7 cellular contexts compared by ENCODE assay signal in the genomic region with DNA sequence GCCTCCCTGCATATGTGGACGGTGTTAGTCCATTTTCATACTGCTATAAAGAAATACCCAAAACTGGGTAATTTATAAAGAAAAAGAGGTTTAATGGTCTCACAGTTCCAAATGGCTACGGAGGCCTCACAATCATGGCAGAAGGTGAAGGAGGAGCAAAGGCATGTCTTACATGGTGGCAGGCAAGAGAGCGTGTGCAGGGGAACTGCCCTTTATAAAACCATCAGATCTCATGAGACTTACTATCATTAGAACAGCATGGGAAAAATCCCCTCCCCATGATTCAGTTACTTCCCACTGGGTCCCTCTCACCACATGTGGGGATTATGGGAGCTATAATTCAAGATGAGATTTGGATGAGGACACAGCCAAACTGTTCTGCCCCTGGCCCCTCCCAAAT. TPM values are rescaled to one million over a fixed set of nuclear protein-coding genes. Genes with fewer than 3 reads are reported as not detected.
DNase-seq lines count a peak whose midpoint lies in the region; TF ChIP-seq lines count a peak whose summit lies in the region.
"Not testable (repeated sequence)": the region's sequence is repeated elsewhere in the genome, so short reads cannot be mapped to it uniquely, and the experiment has no call there.

No MANE protein-coding gene starts in this region.

- DNase-seq in MM.1S; activated CD4-positive, alpha-beta T cell treated with anti-CD3 and anti-CD28 coated beads, Interleukin-2, amount 10 ng/mL, durations not matched to agents 7 days and 5 days; astrocyte of the spinal cord (ENCODE audit: low read depth, low spot score); fibroblast of lung (ENCODE audit: low read depth in 2 of 2): not testable (repeated sequence)

- not testable (repeated sequence) for H3K9me2 ChIP-seq in MM.1S (replicated peaks; ENCODE audit: insufficient read depth, low read length)

- not testable (repeated sequence) for H3K27me3 Mint-ChIP-seq in activated CD4-positive, alpha-beta T cell treated with anti-CD3 and anti-CD28 coated beads, Interleukin-2, amount 10 ng/mL, durations not matched to agents 7 days and 5 days

- TF ChIP-seq CTCF in MM.1S (IDR thresholded peaks at IDR 0.05; ENCODE audit: low read length); astrocyte of the spinal cord (IDR thresholded peaks at IDR 0.05; ENCODE audit: low read depth, low read length); fibroblast of lung (conservative IDR thresholded peaks at IDR 0.05 in 1 of 2, IDR thresholded peaks at IDR 0.05 in 1 of 2; ENCODE audit: low read depth in 1 of 2, low read length in 2 of 2): not testable (repeated sequence)

- POLR2A ChIA-PET in activated CD4-positive, alpha-beta T cell treated with anti-CD3 and anti-CD28 coated beads, Interleukin-2, amount 10 ng/mL, durations not matched to agents 7 days and 5 days (lab: Charles Lee) = not testable (repeated sequence)

- peak overlapping the region; percentile 98 for H3K4me3 Mint-ChIP-seq in activated CD4-positive, alpha-beta T cell treated with anti-CD3 and anti-CD28 coated beads, Interleukin-2, amount 10 ng/mL, durations not matched to agents 7 days and 5 days

- peak overlapping the region; percentile 80; the same call in 1 of the 2 replicates for H3K9ac ChIP-seq in ES-I3 (ENCODE audit: low read depth, low read length)
- peak overlapping the region; percentile 78; the same call in 1 of the 2 replicates for H3K9ac ChIP-seq in MM.1S (ENCODE audit: low read length)
- H3K9ac ChIP-seq in fibroblast of lung (ENCODE audit: insufficient read depth, low read length) = not testable (repeated sequence)
- H3K9ac ChIP-seq in skeletal muscle satellite cell (ENCODE audit: low read depth, low read length) = peak overlapping the region; percentile 90

- H3K27ac ChIP-seq in MM.1S (ENCODE audit: low read length); fibroblast of lung (ENCODE audit: insufficient read depth, low read length); muscle layer of duodenum (ENCODE audit: low read length): not testable (repeated sequence)

- not testable (repeated sequence) for H3K9me3 Mint-ChIP-seq in activated CD4-positive, alpha-beta T cell treated with anti-CD3 and anti-CD28 coated beads, Interleukin-2, amount 10 ng/mL, durations not matched to agents 7 days and 5 days

- H3K27ac Mint-ChIP-seq in activated CD4-positive, alpha-beta T cell treated with anti-CD3 and anti-CD28 coated beads, Interleukin-2, amount 10 ng/mL, durations not matched to agents 7 days and 5 days = peak overlapping the region; percentile 98

- not testable (repeated sequence) for H3F3A ChIP-seq in MM.1S (ENCODE audit: insufficient read depth, low read length)

- H3K4me3 ChIP-seq in MM.1S (ENCODE audit: low read length) (peak overlapping the region; percentile 89; the same call in 1 of the 2 replicates), astrocyte of the spinal cord (ENCODE audit: low read depth, low read length) (peak overlapping the region; percentile 84), fibroblast of lung (replicated peaks in 1 of 4; ENCODE audit: control extremely low read depth in 1 of 4, insufficient read depth in 1 of 4, low read depth in 3 of 4, low read length in 4 of 4) (peak overlapping the region in 2 of 4 experiments; percentile 73 to 99), muscle layer of duodenum (ENCODE audit: low read depth in 1 of 2, low read length in 2 of 2) (peak overlapping the region; percentile 93 to 100), skeletal muscle satellite cell (ENCODE audit: low read length) (peak overlapping the region; percentile 89)

- H3K79me2 ChIP-seq in MM.1S (ENCODE audit: low read length) = peaks cover 14% of the 10 kb centered on the region
- H3K79me2 ChIP-seq in fibroblast of lung (ENCODE audit: control insufficient read depth, insufficient read depth, low read length) = not testable (repeated sequence)

- H2AFZ ChIP-seq in MM.1S (ENCODE audit: low read length) = peak overlapping the region; percentile 53
- not testable (repeated sequence) for H2AFZ ChIP-seq in fibroblast of lung (ENCODE audit: low read length)

- H3K9me3 ChIP-seq in ES-I3 (ENCODE audit: control insufficient read depth, insufficient read depth, low read length); MM.1S (replicated peaks; ENCODE audit: insufficient read depth, low read length); fibroblast of lung (ENCODE audit: control insufficient read depth, insufficient read depth, low read depth, low read length); muscle layer of duodenum (ENCODE audit: control insufficient read depth in 1 of 2, low read length in 2 of 2); skeletal muscle satellite cell (replicated peaks; ENCODE audit: low read length): not testable (repeated sequence)

- not testable (repeated sequence) for H3K36me3 ChIP-seq in ES-I3 (ENCODE audit: insufficient read depth, low read length); MM.1S (replicated peaks; ENCODE audit: insufficient read depth, low read length); fibroblast of lung (ENCODE audit: control insufficient read depth, insufficient read depth, low read length)
- H3K36me3 ChIP-seq in muscle layer of duodenum (ENCODE audit: control insufficient read depth in 1 of 2, insufficient read depth in 2 of 2, low read length in 2 of 2) (peaks cover 16 to 18% of the 10 kb centered on the region in 2 donors), skeletal muscle satellite cell (ENCODE audit: insufficient read depth, low read length) (peaks cover 10% of the 10 kb centered on the region)

- in situ Hi-C loops in astrocyte of the spinal cord (cut with HindIII; ENCODE audit: low sequenced_read_pairs) = not testable (repeated sequence)

- CTCF ChIA-PET in activated CD4-positive, alpha-beta T cell treated with anti-CD3 and anti-CD28 coated beads, Interleukin-2, amount 10 ng/mL, durations not matched to agents 7 days and 5 days (lab: Charles Lee) = interaction anchor here (0.6 to 0.7 kb wide), 2 partner anchors 653 to 969 kb away, joined by 3 read pairs; no protein-coding TSS in a partner anchor

- not testable (repeated sequence) for H3K4me1 ChIP-seq in ES-I3 (ENCODE audit: insufficient read depth, low read length); MM.1S (ENCODE audit: low read length); fibroblast of lung (ENCODE audit: control insufficient read depth, extremely low read depth, insufficient read depth, low read length)
- H3K4me1 ChIP-seq in muscle layer of duodenum (ENCODE audit: control insufficient read depth in 1 of 2, insufficient read depth in 2 of 2, low read length in 2 of 2) (peaks cover 15 to 16% of the 10 kb centered on the region in 2 donors), skeletal muscle satellite cell (ENCODE audit: control insufficient read depth, insufficient read depth, low read length) (peaks cover 11% of the 10 kb centered on the region)

- not testable (repeated sequence) for H3K27me3 ChIP-seq in MM.1S (replicated peaks; ENCODE audit: insufficient read depth, low read length); fibroblast of lung (ENCODE audit: control insufficient read depth, insufficient read depth, low read length); muscle layer of duodenum (ENCODE audit: low read depth, low read length); skeletal muscle satellite cell (ENCODE audit: control insufficient read depth, insufficient read depth, low read length)

- peaks cover 36% of the 10 kb centered on the region for H3K36me3 Mint-ChIP-seq in activated CD4-positive, alpha-beta T cell treated with anti-CD3 and anti-CD28 coated beads, Interleukin-2, amount 10 ng/mL, durations not matched to agents 7 days and 5 days (ENCODE audit: low read depth)

- H3K4me2 ChIP-seq in MM.1S (ENCODE audit: low read depth, low read length) (peak overlapping the region; percentile 82), fibroblast of lung (ENCODE audit: extremely low read depth, insufficient read depth, low read length) (peak overlapping the region; percentile 97), skeletal muscle satellite cell (ENCODE audit: low read length) (peak overlapping the region; percentile 95)

- peaks cover 32% of the 10 kb centered on the region for H3K4me1 Mint-ChIP-seq in activated CD4-positive, alpha-beta T cell treated with anti-CD3 and anti-CD28 coated beads, Interleukin-2, amount 10 ng/mL, durations not matched to agents 7 days and 5 days

- H4K20me1 ChIP-seq in MM.1S (ENCODE audit: insufficient read depth, low read length); fibroblast of lung (ENCODE audit: control insufficient read depth, extremely low read depth, insufficient read depth, low read length): not testable (repeated sequence)

RNA-seq across cellular contexts. Expression of gene BTD, which starts 1.3 kb away (rescaled TPM):
- total RNA-seq in activated CD4-positive, alpha-beta T cell treated with anti-CD3 and anti-CD28 coated beads, Interleukin-2, amount 10 ng/mL, durations not matched to agents 7 days and 5 days = 1 to 10 TPM; 6.6 to 8.1 TPM
- 18.0 and 24.9 TPM in 2 replicates for total RNA-seq in fibroblast of lung
- 19.1 and 24.4 TPM in 2 replicates for polyA plus RNA-seq in fibroblast of lung
- polyA plus RNA-seq in fibroblast of lung (2012) = 13.7 and 18.6 TPM in 2 replicates
- polyA minus RNA-seq in fibroblast of lung (ENCODE audit: low replicate concordance) = 12.3 and 24.7 TPM in 2 replicates
- 7.4 and 12.9 TPM in 2 replicates for total RNA-seq in skeletal muscle satellite cell (2012; rRNA removed)

RNA-seq across cellular contexts. Expression of gene HACL1, which starts 1.4 kb away (rescaled TPM):
- 10 to 100 TPM; 23.1 to 25.5 TPM for total RNA-seq in activated CD4-positive, alpha-beta T cell treated with anti-CD3 and anti-CD28 coated beads, Interleukin-2, amount 10 ng/mL, durations not matched to agents 7 days and 5 days
- 16.4 and 20.6 TPM in 2 replicates for total RNA-seq in fibroblast of lung
- polyA plus RNA-seq in fibroblast of lung = 16.0 and 17.7 TPM in 2 replicates
- polyA plus RNA-seq in fibroblast of lung (2012) = 9.8 and 13.6 TPM in 2 replicates
- polyA minus RNA-seq in fibroblast of lung (ENCODE audit: low replicate concordance) = 4.1 and 7.7 TPM in 2 replicates
- 24.1 and 24.9 TPM in 2 replicates for total RNA-seq in skeletal muscle satellite cell (2012; rRNA removed)
